In the genomic region with DNA sequence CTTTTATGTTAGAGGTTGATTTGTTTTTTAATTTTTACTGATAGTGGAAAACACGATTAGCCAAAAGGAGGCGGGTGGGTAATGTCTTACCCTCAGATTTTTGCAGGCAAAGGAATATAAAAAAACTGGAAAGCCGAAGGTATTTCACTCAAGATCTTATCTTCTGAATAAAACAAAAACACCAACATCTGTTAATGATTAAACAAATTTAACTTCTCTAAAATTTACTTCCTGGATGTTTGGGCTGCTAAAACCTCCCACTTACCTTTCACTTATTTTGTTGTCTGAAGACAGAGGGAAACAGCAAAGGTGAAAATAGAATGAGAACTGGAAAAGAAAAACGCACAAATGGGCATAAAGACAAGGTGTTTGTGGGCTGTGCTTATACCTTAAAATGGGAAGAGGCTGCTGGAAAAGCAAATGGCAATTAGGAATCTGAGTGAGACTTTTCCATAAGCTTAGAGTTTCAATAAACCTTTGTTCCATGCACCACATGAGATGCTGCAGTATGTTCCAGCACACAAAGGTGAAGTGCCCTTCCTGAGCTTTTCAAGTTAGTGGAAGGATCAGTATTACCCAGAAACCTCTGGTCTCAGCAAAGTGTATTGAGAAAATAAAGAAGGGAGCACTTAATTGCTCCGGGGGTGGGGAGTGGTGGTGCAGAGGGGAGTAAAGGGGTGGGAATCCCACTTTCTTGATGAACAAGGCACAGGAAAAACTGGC, we compare ENCODE assay signal across 19 cellular contexts.
A peak's percentile ranks its signal among the peaks of the same experiment; 100 is the strongest.
DNase-seq lines count a peak whose midpoint lies in the region; ATAC-seq and TF ChIP-seq lines count a peak whose summit lies in the region.
"Had no signal": no experiment of that assay in that cellular context is flagged by ENCODE, and none has a peak within 500 bp of the region (broad histone marks: within the 10 kb centered on the region; RNA-seq: fewer than 3 reads in every experiment).

No MANE protein-coding gene starts in this region.

- H2AFZ ChIP-seq in neural cell (ENCODE audit: low read depth, low read length), result no peak overlapping the region

- H3K9me3 Mint-ChIP-seq in Calu3 (ENCODE audit: low read depth, unreplicated experiment) (no peaks in the 10 kb centered on the region), glutamatergic neuron (ENCODE audit: unreplicated experiment) (no peaks in the 10 kb centered on the region), CD14-positive monocyte (no peaks in the 10 kb centered on the region)
- H3K9me3 Mint-ChIP-seq in activated T-helper 17 cell treated with anti-CD3 and anti-CD28 coated beads, Interleukin-2, amount 50 U/mL, for 72 hours, result peaks cover 8% of the 10 kb centered on the region
- H3K9me3 Mint-ChIP-seq: activated naive CD4-positive, alpha-beta T cell treated with anti-CD3 and anti-CD28 coated beads, Interleukin-2, amount 50 U/mL, for 24 hours had no signal

- intact Hi-C loops in Calu3 (cut with micrococcal nuclease; ENCODE audit: unreplicated experiment) (no loop called here), CD14-positive monocyte (cut with micrococcal nuclease) (no loop called here)

- no peak for TF ChIP-seq EP300 in neural cell (conservative IDR thresholded peaks at IDR 0.05; ENCODE audit: poor library complexity, severe bottlenecking)

- H3K4me3 ChIP-seq in neural cell (ENCODE audit: low read length), result no peak overlapping the region
- H3K4me3 ChIP-seq: breast epithelium, dorsolateral prefrontal cortex, esophagus squamous epithelium, SJSA1 had no signal

- H3F3A ChIP-seq in neural cell (ENCODE audit: insufficient read depth, low read length, poor library complexity, severe bottlenecking), result no peaks in the 10 kb centered on the region

- H3K4me1 Mint-ChIP-seq in Calu3 (ENCODE audit: low read depth, unreplicated experiment), result peaks cover 18% of the 10 kb centered on the region
- peaks cover 24% of the 10 kb centered on the region for H3K4me1 Mint-ChIP-seq in glutamatergic neuron (ENCODE audit: low read depth, unreplicated experiment)
- H3K4me1 Mint-ChIP-seq in CD14-positive monocyte, result no peaks in the 10 kb centered on the region
- no peaks in the 10 kb centered on the region for H3K4me1 Mint-ChIP-seq in activated T-helper 17 cell treated with anti-CD3 and anti-CD28 coated beads, Interleukin-2, amount 50 U/mL, for 72 hours
- H3K4me1 Mint-ChIP-seq: activated CD4-positive, alpha-beta T cell treated with anti-CD3 and anti-CD28 coated beads for 36 hours; activated naive CD4-positive, alpha-beta T cell treated with anti-CD3 and anti-CD28 coated beads, Interleukin-2, amount 50 U/mL, for 24 hours had no signal

- no peak for TF ChIP-seq RAD21 in neural cell (conservative IDR thresholded peaks at IDR 0.05)

- H3K27me3 ChIP-seq in neural cell (ENCODE audit: insufficient read depth, low read depth, low read length), result no peaks in the 10 kb centered on the region
- H3K27me3 ChIP-seq: breast epithelium, esophagus squamous epithelium, SJSA1 had no signal

- no peaks in the 10 kb centered on the region for H3K9me2 ChIP-seq in neural cell (ENCODE audit: insufficient read depth, low read length)

- H3K4me2 ChIP-seq in neural cell (ENCODE audit: low read length), result no peak overlapping the region

- CTCF ChIA-PET in Calu3 (lab: Charles Lee), result interaction anchor here (0.7 kb wide), 1 partner anchor 10 kb away, joined by 4 read pairs; no protein-coding TSS in a partner anchor

- peak overlapping the region; percentile 29 for H3K27ac Mint-ChIP-seq in Calu3 (ENCODE audit: unreplicated experiment)
- peak overlapping the region; percentile 46 for H3K27ac Mint-ChIP-seq in glutamatergic neuron (ENCODE audit: unreplicated experiment)
- no peak overlapping the region for H3K27ac Mint-ChIP-seq in CD14-positive monocyte
- no peak overlapping the region for H3K27ac Mint-ChIP-seq in activated T-helper 17 cell treated with anti-CD3 and anti-CD28 coated beads, Interleukin-2, amount 50 U/mL, for 72 hours
- H3K27ac Mint-ChIP-seq: activated CD4-positive, alpha-beta T cell treated with anti-CD3 and anti-CD28 coated beads for 36 hours; activated naive CD4-positive, alpha-beta T cell treated with anti-CD3 and anti-CD28 coated beads, Interleukin-2, amount 50 U/mL, for 24 hours had no signal

- TF ChIP-seq CTCF in Calu3 (IDR thresholded peaks at IDR 0.05; ENCODE audit: unreplicated experiment) (no peak), glutamatergic neuron (IDR thresholded peaks at IDR 0.05; ENCODE audit: partially characterized antibody, unreplicated experiment) (no peak), neural cell (IDR thresholded peaks at IDR 0.05; ENCODE audit: poor library complexity, severe bottlenecking) (no peak), CD14-positive monocyte (IDR thresholded peaks at IDR 0.05) (no peak)

- H3K27me3 Mint-ChIP-seq in Calu3 (ENCODE audit: unreplicated experiment) (no peaks in the 10 kb centered on the region), glutamatergic neuron (ENCODE audit: unreplicated experiment) (no peaks in the 10 kb centered on the region), CD14-positive monocyte (ENCODE audit: low read depth in 3 of 3) (peaks cover 0 to 5% (median 3%) of the 10 kb centered on the region in 3 donors)
- no peaks in the 10 kb centered on the region for H3K27me3 Mint-ChIP-seq in activated T-helper 17 cell treated with anti-CD3 and anti-CD28 coated beads, Interleukin-2, amount 50 U/mL, for 72 hours
- H3K27me3 Mint-ChIP-seq: activated CD4-positive, alpha-beta T cell treated with anti-CD3 and anti-CD28 coated beads for 36 hours; activated naive CD4-positive, alpha-beta T cell treated with anti-CD3 and anti-CD28 coated beads, Interleukin-2, amount 50 U/mL, for 24 hours had no signal

- ATAC-seq in activated T-helper 17 cell treated with anti-CD3 and anti-CD28 coated beads, Interleukin-2, amount 50 U/mL, for 72 hours (replicated peaks), result no peak
- ATAC-seq: activated CD4-positive, alpha-beta T cell treated with anti-CD3 and anti-CD28 coated beads for 36 hours had no signal

- no peaks in the 10 kb centered on the region for H3K36me3 Mint-ChIP-seq in Calu3 (ENCODE audit: insufficient read depth, unreplicated experiment)
- H3K36me3 Mint-ChIP-seq in glutamatergic neuron (ENCODE audit: unreplicated experiment), result no peaks in the 10 kb centered on the region
- no peaks in the 10 kb centered on the region for H3K36me3 Mint-ChIP-seq in CD14-positive monocyte
- no peaks in the 10 kb centered on the region for H3K36me3 Mint-ChIP-seq in activated T-helper 17 cell treated with anti-CD3 and anti-CD28 coated beads, Interleukin-2, amount 50 U/mL, for 72 hours (ENCODE audit: low read depth)
- H3K36me3 Mint-ChIP-seq: activated naive CD4-positive, alpha-beta T cell treated with anti-CD3 and anti-CD28 coated beads, Interleukin-2, amount 50 U/mL, for 24 hours had no signal

- no peaks in the 10 kb centered on the region for H3K9me3 ChIP-seq in neural cell (ENCODE audit: low read length)
- H3K9me3 ChIP-seq: breast epithelium, esophagus squamous epithelium, SJSA1 had no signal

- H3K27ac ChIP-seq in neural cell (ENCODE audit: low read length), result peak overlapping the region; percentile 23
- H3K27ac ChIP-seq: breast epithelium, dorsolateral prefrontal cortex, esophagus squamous epithelium, SJSA1 had no signal

- H3K4me3 Mint-ChIP-seq in Calu3 (ENCODE audit: low read depth, unreplicated experiment) (no peak overlapping the region), glutamatergic neuron (ENCODE audit: unreplicated experiment) (no peak overlapping the region), CD14-positive monocyte (no peak overlapping the region)
- H3K4me3 Mint-ChIP-seq in activated T-helper 17 cell treated with anti-CD3 and anti-CD28 coated beads, Interleukin-2, amount 50 U/mL, for 72 hours, result no peak overlapping the region
- H3K4me3 Mint-ChIP-seq: activated CD4-positive, alpha-beta T cell treated with anti-CD3 and anti-CD28 coated beads for 36 hours; activated naive CD4-positive, alpha-beta T cell treated with anti-CD3 and anti-CD28 coated beads, Interleukin-2, amount 50 U/mL, for 24 hours had no signal

- no peaks in the 10 kb centered on the region for H3K79me2 ChIP-seq in neural cell (replicated peaks; ENCODE audit: insufficient read depth, low read length)

- no peak overlapping the region for H3K9ac ChIP-seq in neural cell (ENCODE audit: low read length)

- DNase-seq in Calu3 (no peak), NCI-H69 (lab: John Stamatoyannopoulos, UW) (peak; percentile 87), glutamatergic neuron (no peak), NCI-H146 (lab: John Stamatoyannopoulos, UW) (no peak), RKO (ENCODE audit: low spot score) (no peak), CD14-positive monocyte (ENCODE audit: low spot score) (no peak)
- DNase-seq: activated CD4-positive, alpha-beta T cell treated with anti-CD3 and anti-CD28 coated beads for 36 hours; activated CD8-positive, alpha-beta memory T cell treated with anti-CD3 and anti-CD28 coated beads, Interleukin-2, amount 50 U/mL, for 48 hours; COR-L47; dorsolateral prefrontal cortex; esophagus squamous epithelium; NCI-H187; NCI-H510A treated with DMSO at 0.1 percent for 48 hours; stimulated activated CD4-positive, alpha-beta T cell treated with anti-CD3 and anti-CD28 coated beads, Interleukin-2, amount 100 ng/mL, for 48 hours had no signal

- no peaks in the 10 kb centered on the region for H3K36me3 ChIP-seq in neural cell (ENCODE audit: insufficient read depth, low read length)
- H3K36me3 ChIP-seq: breast epithelium, esophagus squamous epithelium, SJSA1 had no signal

- no peaks in the 10 kb centered on the region for H4K20me1 ChIP-seq in neural cell (ENCODE audit: insufficient read depth)

- BruUV-seq in Calu3 (replicated peaks; lab: Mats Ljungman, UMichigan), result no TSS peak

Comparison
In these comparisons a context has a peak if more than half of its experiments do, and no peak if none do; other contexts are left out.
1. H3K27ac Mint-ChIP-seq: peak in Calu3 (single experiment) and glutamatergic neuron (single experiment); none in CD14-positive monocyte (0 of 7) and activated T-helper 17 cell treated with anti-CD3 and anti-CD28 coated beads, Interleukin-2, amount 50 U/mL, for 72 hours (single experiment).